ENCODE assay signal across 33 cellular contexts in genomic region chr4:104446431-104446925, GRCh38. TPM values are rescaled to one million over a fixed set of nuclear protein-coding genes. Genes with fewer than 3 reads are reported as not detected.
A peak's percentile ranks its signal among the peaks of the same experiment; 100 is the strongest.
DNase-seq lines count a peak whose midpoint lies in the region; ATAC-seq and TF ChIP-seq lines count a peak whose summit lies in the region.
"Had no signal": no experiment of that assay in that cellular context is flagged by ENCODE, and none has a peak within 500 bp of the region (broad histone marks: within the 10 kb centered on the region; RNA-seq: fewer than 3 reads in every experiment).

No MANE protein-coding gene starts in this region.

- TF ChIP-seq POLR2A in lower leg skin (IDR thresholded peaks at IDR 0.05): no peak

- no peak overlapping the region for H3K9ac ChIP-seq in endocrine pancreas (ENCODE audit: control insufficient read depth, insufficient read depth, low read length)
- H3K9ac ChIP-seq: GM23248 had no signal

- CTCF ChIA-PET in A673 (lab: Charles Lee): no interaction called here
- CTCF ChIA-PET in activated CD8-positive, alpha-beta memory T cell treated with anti-CD3 and anti-CD28 coated beads, Interleukin-2, amount 10 ng/mL, durations not matched to agents 7 days and 5 days (lab: Charles Lee): no interaction called here

- H3K9me3 ChIP-seq in A673 (ENCODE audit: low read depth, low read length, poor library complexity, severe bottlenecking): no peaks in the 10 kb centered on the region
- no peaks in the 10 kb centered on the region for H3K9me3 ChIP-seq in endocrine pancreas (ENCODE audit: control insufficient read depth, low read length)
- H3K9me3 ChIP-seq: ascending aorta, colonic mucosa, left ventricle myocardium inferior, neutrophil, right atrium auricular region, upper lobe of right lung had no signal

- no peak overlapping the region for H3K27ac Mint-ChIP-seq in activated CD8-positive, alpha-beta memory T cell treated with anti-CD3 and anti-CD28 coated beads, Interleukin-2, amount 10 ng/mL, durations not matched to agents 7 days and 5 days
- H3K27ac Mint-ChIP-seq: activated T-cell treated with anti-CD3 and anti-CD28 coated beads, Interleukin-2, amount 50 U/mL, for 72 hours had no signal

- BruUV-seq in A673 (replicated peaks; lab: Mats Ljungman, UMichigan): no TSS peak

- no peak for DNase-seq in A673 (ENCODE audit: low spot score)
- DNase-seq in NCI-H146 treated with DMSO at 0.1 percent for 48 hours (lab: John Stamatoyannopoulos, UW; ENCODE audit: unreplicated experiment): peak; percentile 31
- peak; percentile 82 for DNase-seq in NCI-H748 (lab: John Stamatoyannopoulos, UW; ENCODE audit: unreplicated experiment)
- no peak for DNase-seq in foreskin keratinocyte
- DNase-seq in activated CD8-positive, alpha-beta memory T cell treated with anti-CD3 and anti-CD28 coated beads, Interleukin-2, amount 10 ng/mL, durations not matched to agents 7 days and 5 days: no peak
- no peak for DNase-seq in lower leg skin (ENCODE audit: low spot score in 2 of 2)
- DNase-seq in DMS153 treated with DMSO at 0.1 percent for 48 hours (lab: John Stamatoyannopoulos, UW; ENCODE audit: unreplicated experiment): no peak
- DNase-seq: activated CD4-positive, alpha-beta T cell treated with anti-CD3 and anti-CD28 coated beads, Interleukin-2, amount 50 U/mL, for 4 hours; activated CD4-positive, CD25-positive, alpha-beta regulatory T cell; activated T-cell treated with anti-CD3 and anti-CD28 coated beads, Interleukin-2, amount 50 U/mL, for 72 hours; Calu3; colonic mucosa; DND-41; effector CD8-positive, alpha-beta T cell; GM23248; islet precursor cell; left ventricle myocardium inferior; NCI-H1105 treated with DMSO at 0.1 percent for 48 hours; NCI-H226; posterior cingulate gyrus; RPMI8226; small intestine; stimulated activated CD4-positive, alpha-beta T cell treated with anti-CD3 and anti-CD28 coated beads, Interleukin-1b, Interleukin-23, amount 100 ng/mL, for 48 hours; stimulated activated naive CD4-positive, alpha-beta T cell treated with Interleukin-2 at 50 U/mL for 16 hours; T-helper 1 cell; upper lobe of right lung had no signal

- H3K4me3 ChIP-seq in A673 (ENCODE audit: low read depth, low read length, poor library complexity, severe bottlenecking): no peak overlapping the region
- peak overlapping the region; percentile 66 for H3K4me3 ChIP-seq in endocrine pancreas (ENCODE audit: control insufficient read depth, insufficient read depth, low read length)
- H3K4me3 ChIP-seq in lower leg skin (ENCODE audit: low read depth, poor library complexity, severe bottlenecking): no peak overlapping the region
- H3K4me3 ChIP-seq: ascending aorta, colonic mucosa, GM23248, K562, left ventricle myocardium inferior, right atrium auricular region, upper lobe of right lung had no signal

- no peaks in the 10 kb centered on the region for H3K36me3 Mint-ChIP-seq in activated CD8-positive, alpha-beta memory T cell treated with anti-CD3 and anti-CD28 coated beads, Interleukin-2, amount 10 ng/mL, durations not matched to agents 7 days and 5 days

- no peaks in the 10 kb centered on the region for H3K27me3 ChIP-seq in A673 (replicated peaks; ENCODE audit: insufficient read depth, low read depth, low read length, poor library complexity)
- H3K27me3 ChIP-seq in endocrine pancreas (ENCODE audit: control insufficient read depth, insufficient read depth, low read length): no peaks in the 10 kb centered on the region
- H3K27me3 ChIP-seq in foreskin keratinocyte: no peaks in the 10 kb centered on the region
- H3K27me3 ChIP-seq: ascending aorta, colonic mucosa, neutrophil, right atrium auricular region, upper lobe of right lung had no signal

- 50 to 53% methylated on average over 3 of the region's 3 CpGs for WGBS in lower leg skin, 2 donors

- H3K4me1 ChIP-seq in A673 (ENCODE audit: insufficient read depth, low read length, poor library complexity, severe bottlenecking) (peaks cover 20% of the 10 kb centered on the region), endocrine pancreas (ENCODE audit: control insufficient read depth, insufficient read depth, low read length) (peaks cover 12% of the 10 kb centered on the region), foreskin keratinocyte (no peaks in the 10 kb centered on the region)
- H3K4me1 ChIP-seq: ascending aorta, colonic mucosa, left ventricle myocardium inferior, right atrium auricular region, upper lobe of right lung had no signal

- peak overlapping the region; percentile 47 for H3K27ac ChIP-seq in A673 (ENCODE audit: low read depth, low read length, poor library complexity, severe bottlenecking)
- H3K27ac ChIP-seq in foreskin keratinocyte: no peak overlapping the region
- H3K27ac ChIP-seq: ascending aorta, colonic mucosa, epithelial cell of prostate, GM23248, left ventricle myocardium inferior, neutrophil, right atrium auricular region, upper lobe of right lung had no signal

- no peaks in the 10 kb centered on the region for H3K27me3 Mint-ChIP-seq in activated CD8-positive, alpha-beta memory T cell treated with anti-CD3 and anti-CD28 coated beads, Interleukin-2, amount 10 ng/mL, durations not matched to agents 7 days and 5 days

- no peak for TF ChIP-seq CTCF in A673 (conservative IDR thresholded peaks at IDR 0.05; ENCODE audit: low read depth, low read length)
- TF ChIP-seq CTCF in foreskin keratinocyte (conservative IDR thresholded peaks at IDR 0.05): no peak
- no peak for TF ChIP-seq CTCF in lower leg skin (IDR thresholded peaks at IDR 0.05)

- H3K36me3 ChIP-seq in A673 (ENCODE audit: insufficient read depth, low read length, poor library complexity, severe bottlenecking) (no peaks in the 10 kb centered on the region), endocrine pancreas (ENCODE audit: control insufficient read depth, insufficient read depth, low read length) (no peaks in the 10 kb centered on the region)
- H3K36me3 ChIP-seq: ascending aorta, colonic mucosa, left ventricle myocardium inferior, neutrophil, right atrium auricular region, upper lobe of right lung had no signal

- no peaks in the 10 kb centered on the region for H3K4me1 Mint-ChIP-seq in activated CD8-positive, alpha-beta memory T cell treated with anti-CD3 and anti-CD28 coated beads, Interleukin-2, amount 10 ng/mL, durations not matched to agents 7 days and 5 days

- no peak overlapping the region for H3K4me3 Mint-ChIP-seq in activated CD8-positive, alpha-beta memory T cell treated with anti-CD3 and anti-CD28 coated beads, Interleukin-2, amount 10 ng/mL, durations not matched to agents 7 days and 5 days
- H3K4me3 Mint-ChIP-seq: activated T-cell treated with anti-CD3 and anti-CD28 coated beads, Interleukin-2, amount 50 U/mL, for 72 hours had no signal

- intact Hi-C loops in A673 (cut with micrococcal nuclease; ENCODE audit: unreplicated experiment) (loop anchor here (10.0 kb wide), 1 partner anchor 1318 kb away; no protein-coding TSS in a partner anchor), lower leg skin (cut with DNase I; ENCODE audit: low total_unique reads) (no loop called here)

- peaks cover 3% of the 10 kb centered on the region for H3K9me3 Mint-ChIP-seq in activated CD8-positive, alpha-beta memory T cell treated with anti-CD3 and anti-CD28 coated beads, Interleukin-2, amount 10 ng/mL, durations not matched to agents 7 days and 5 days (ENCODE audit: low read depth)

- no peak for ATAC-seq in foreskin keratinocyte
- ATAC-seq in activated CD8-positive, alpha-beta memory T cell treated with anti-CD3 and anti-CD28 coated beads, Interleukin-2, amount 10 ng/mL, durations not matched to agents 7 days and 5 days: no peak
- ATAC-seq: activated T-cell treated with anti-CD3 and anti-CD28 coated beads, Interleukin-2, amount 50 U/mL, for 72 hours; K562; upper lobe of right lung had no signal

- POLR2A ChIA-PET in A673 (lab: Charles Lee; ENCODE audit: low non-redundant PET): no interaction called here

RNA-seq across cellular contexts. Expression of gene CXXC4, which starts 48.2 kb away (rescaled TPM):
- total RNA-seq in A673 (2021) (1.8 and 2.2 TPM in 2 replicates), foreskin keratinocyte (0.03 TPM in 1 of 2 replicates, not detected in the other), lower leg skin (under 1 TPM; 0.17 to 0.91 (median 0.50) TPM)
- not detected in 2 replicates for polyA plus RNA-seq in foreskin keratinocyte
- not detected for total RNA-seq in activated CD8-positive, alpha-beta memory T cell treated with anti-CD3 and anti-CD28 coated beads, Interleukin-2, amount 10 ng/mL, durations not matched to agents 7 days and 5 days
- total RNA-seq: ascending aorta, GM23248, K562, M059J had no signal
- polyA plus RNA-seq: GM23248, K562 had no signal

Comparison
In these comparisons a context has a peak if more than half of its experiments do, and no peak if none do; other contexts are left out.
1. DNase-seq: peak in NCI-H146 treated with DMSO at 0.1 percent for 48 hours (single experiment) and NCI-H748 (single experiment); none in A673 (single experiment), foreskin keratinocyte (0 of 2), activated CD8-positive, alpha-beta memory T cell treated with anti-CD3 and anti-CD28 coated beads, Interleukin-2, amount 10 ng/mL, durations not matched to agents 7 days and 5 days (single experiment), lower leg skin (0 of 2) and DMS153 treated with DMSO at 0.1 percent for 48 hours (single experiment).